12 cellular contexts compared by ENCODE assay signal in genomic region chr2:64422466-64422865, GRCh38.
"Had no signal": no experiment of that assay in that cellular context is flagged by ENCODE, and none has a peak within 500 bp of the region (broad histone marks: within the 10 kb centered on the region; RNA-seq: fewer than 3 reads in every experiment).

No MANE protein-coding gene starts in this region.

- FAIRE-seq: frontal cortex had no signal

- H3K36me3 Mint-ChIP-seq: activated naive CD8-positive, alpha-beta T cell treated with anti-CD3 and anti-CD28 coated beads, Interleukin-2, amount 10 ng/mL, durations not matched to agents 7 days and 5 days had no signal

- DNase-seq: activated naive CD4-positive, alpha-beta T cell; activated naive CD8-positive, alpha-beta T cell treated with anti-CD3 and anti-CD28 coated beads, Interleukin-2, amount 10 ng/mL, durations not matched to agents 7 days and 5 days; cerebellar nuclear complex; effector memory CD4-positive, alpha-beta T cell; lower lobe of right lung; midbrain; stimulated activated CD4-positive, alpha-beta T cell treated with anti-CD3 and anti-CD28 coated beads, Interleukin-1b, Interleukin-23, amount 100 ng/mL, for 48 hours had no signal

- H3K4me3 ChIP-seq: heart left ventricle, lower lobe of right lung, thoracic aorta had no signal

- H3K4me1 ChIP-seq: lower lobe of right lung had no signal

- H3K27ac ChIP-seq: heart left ventricle, lower lobe of right lung, thoracic aorta had no signal

- ATAC-seq: lower lobe of right lung, sciatic nerve had no signal

- H3K36me3 ChIP-seq: heart left ventricle, lower lobe of right lung, thoracic aorta had no signal

- H3K27ac Mint-ChIP-seq: activated naive CD8-positive, alpha-beta T cell treated with anti-CD3 and anti-CD28 coated beads, Interleukin-2, amount 10 ng/mL, durations not matched to agents 7 days and 5 days; dendritic cell treated with granulocyte-macrophage colony-stimulating factor and Interleukin-4, amounts not matched to agents 40 ng/mL and 50 ng/mL, for 4 days had no signal

- H3K27me3 ChIP-seq: heart left ventricle had no signal

- H3K9me3 ChIP-seq: heart left ventricle, lower lobe of right lung, thoracic aorta had no signal

- H3K9me3 Mint-ChIP-seq: activated naive CD8-positive, alpha-beta T cell treated with anti-CD3 and anti-CD28 coated beads, Interleukin-2, amount 10 ng/mL, durations not matched to agents 7 days and 5 days; dendritic cell treated with granulocyte-macrophage colony-stimulating factor and Interleukin-4, amounts not matched to agents 40 ng/mL and 50 ng/mL, for 4 days had no signal

- H3K4me3 Mint-ChIP-seq: activated naive CD8-positive, alpha-beta T cell treated with anti-CD3 and anti-CD28 coated beads, Interleukin-2, amount 10 ng/mL, durations not matched to agents 7 days and 5 days; dendritic cell treated with granulocyte-macrophage colony-stimulating factor and Interleukin-4, amounts not matched to agents 40 ng/mL and 50 ng/mL, for 4 days had no signal

- H3K4me1 Mint-ChIP-seq: activated naive CD8-positive, alpha-beta T cell treated with anti-CD3 and anti-CD28 coated beads, Interleukin-2, amount 10 ng/mL, durations not matched to agents 7 days and 5 days had no signal
